ENCODE assay signal across 8 cellular contexts in the genomic region with DNA sequence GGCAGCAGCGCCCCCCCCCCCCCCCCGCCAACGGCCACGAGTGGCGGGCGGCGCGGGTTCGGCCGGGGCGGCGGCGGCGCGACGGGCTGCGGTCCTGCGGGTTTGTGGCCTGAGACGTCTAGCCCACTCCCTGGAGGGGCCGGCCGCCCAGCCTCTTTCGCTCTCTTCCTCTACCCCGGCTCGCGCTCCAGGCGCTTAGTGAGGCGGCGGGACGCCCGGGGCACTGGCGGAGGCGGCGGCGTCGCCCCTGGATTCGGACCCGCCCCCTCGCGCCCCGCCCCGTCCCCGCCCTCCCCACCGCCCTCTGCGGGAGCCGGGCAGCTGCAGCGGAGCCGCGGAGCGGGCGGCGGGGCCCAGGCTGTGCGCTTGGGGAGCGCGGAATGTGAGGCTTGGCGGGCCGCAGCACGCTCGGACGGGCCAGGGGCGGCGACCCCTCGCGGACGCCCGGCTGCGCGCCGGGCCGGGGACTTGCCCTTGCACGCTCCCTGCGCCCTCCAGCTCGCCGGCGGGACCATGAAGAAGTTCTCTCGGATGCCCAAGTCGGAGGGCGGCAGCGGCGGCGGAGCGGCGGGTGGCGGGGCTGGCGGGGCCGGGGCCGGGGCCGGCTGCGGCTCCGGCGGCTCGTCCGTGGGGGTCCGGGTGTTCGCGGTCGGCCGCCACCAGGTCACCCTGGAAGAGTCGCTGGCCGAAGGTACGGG. TPM values are rescaled to one million over a fixed set of nuclear protein-coding genes. Genes with fewer than 3 reads are reported as not detected.
DNase-seq lines count a peak whose midpoint lies in the region; ATAC-seq, FAIRE-seq and TF ChIP-seq lines count a peak whose summit lies in the region.

A gene (plus strand): TSS at position 320 of the 698 bp plus-strand sequence. CDS start 194 bp downstream, at position 514.

- in situ Hi-C loops in Caki2 (cut with HindIII; ENCODE audit: low pct_unique_long_range_greater_than_20kb, low sequenced_read_pairs) = no loop called here

- no peak for TF ChIP-seq CTCF in nephron (IDR thresholded peaks at IDR 0.05; ENCODE audit: unreplicated experiment in 3 of 3)

- intact Hi-C loops in activated T-helper 2 cell treated with anti-CD3 and anti-CD28 coated beads, Interferon-gamma antibody, Interleukin-2, Interleukin-4, amounts not matched to agents 10 μg/mL and 5 μg/mL and 100 μg/mL, durations not matched to agents 14 hours and 24 hours and 36 hours (cut with micrococcal nuclease) = loop anchor here (1.0 to 5.0 kb wide), 6 partner anchors 54 to 914 kb away; a partner anchor contains a TSS

- H3K4me3 Mint-ChIP-seq in activated T-helper 2 cell treated with anti-CD3 and anti-CD28 coated beads, Interferon-gamma antibody, Interleukin-2, Interleukin-4, amounts not matched to agents 10 μg/mL and 5 μg/mL and 100 μg/mL, durations not matched to agents 14 hours and 24 hours and 36 hours (ENCODE audit: low read depth) = peak within 1 kb of the TSS; percentile 93
- H3K4me3 Mint-ChIP-seq in nephron = peak within 1 kb of the TSS; percentile 97 to 98 (median 97)
- peak within 1 kb of the TSS; percentile 92 for H3K4me3 Mint-ChIP-seq in stimulated activated naive CD8-positive, alpha-beta T cell treated with anti-CD3 and anti-CD28 coated beads, Interleukin-15, Interleukin-2, amounts not matched to agents 100 ng/mL and 50 ng/mL, for 24 hours

- H3K27me3 Mint-ChIP-seq in activated T-helper 2 cell treated with anti-CD3 and anti-CD28 coated beads, Interferon-gamma antibody, Interleukin-2, Interleukin-4, amounts not matched to agents 10 μg/mL and 5 μg/mL and 100 μg/mL, durations not matched to agents 14 hours and 24 hours and 36 hours (ENCODE audit: low read depth) = no peaks in the 10 kb centered on the region
- H3K27me3 Mint-ChIP-seq in nephron (ENCODE audit: low read depth) = no peaks in the 10 kb centered on the region
- no peaks in the 10 kb centered on the region for H3K27me3 Mint-ChIP-seq in stimulated activated naive CD8-positive, alpha-beta T cell treated with anti-CD3 and anti-CD28 coated beads, Interleukin-15, Interleukin-2, amounts not matched to agents 100 ng/mL and 50 ng/mL, for 24 hours

- H3K36me3 Mint-ChIP-seq in activated T-helper 2 cell treated with anti-CD3 and anti-CD28 coated beads, Interferon-gamma antibody, Interleukin-2, Interleukin-4, amounts not matched to agents 10 μg/mL and 5 μg/mL and 100 μg/mL, durations not matched to agents 14 hours and 24 hours and 36 hours (ENCODE audit: low read depth) = no peaks in the 10 kb centered on the region
- H3K36me3 Mint-ChIP-seq in nephron (ENCODE audit: low read depth) = no peaks in the 10 kb centered on the region
- H3K36me3 Mint-ChIP-seq in stimulated activated naive CD8-positive, alpha-beta T cell treated with anti-CD3 and anti-CD28 coated beads, Interleukin-15, Interleukin-2, amounts not matched to agents 100 ng/mL and 50 ng/mL, for 24 hours (ENCODE audit: low read depth) = no peaks in the 10 kb centered on the region

- no peak for FAIRE-seq in RCC 7860 (lab: Jason Lieb, UNC)

- ATAC-seq in GM19395 (IDR thresholded peaks at IDR 0.05; ENCODE audit: unreplicated experiment) (peak; percentile 64), HG03521 (IDR thresholded peaks at IDR 0.05; ENCODE audit: unreplicated experiment) (peak; percentile 73)

- peak within 1 kb of the TSS; percentile 96 for H3K27ac Mint-ChIP-seq in activated T-helper 2 cell treated with anti-CD3 and anti-CD28 coated beads, Interferon-gamma antibody, Interleukin-2, Interleukin-4, amounts not matched to agents 10 μg/mL and 5 μg/mL and 100 μg/mL, durations not matched to agents 14 hours and 24 hours and 36 hours
- H3K27ac Mint-ChIP-seq in nephron = peak within 1 kb of the TSS; percentile 94 to 99 (median 99)
- peak within 1 kb of the TSS; percentile 98 for H3K27ac Mint-ChIP-seq in stimulated activated naive CD8-positive, alpha-beta T cell treated with anti-CD3 and anti-CD28 coated beads, Interleukin-15, Interleukin-2, amounts not matched to agents 100 ng/mL and 50 ng/mL, for 24 hours

- no peaks in the 10 kb centered on the region for H3K9me3 Mint-ChIP-seq in activated T-helper 2 cell treated with anti-CD3 and anti-CD28 coated beads, Interferon-gamma antibody, Interleukin-2, Interleukin-4, amounts not matched to agents 10 μg/mL and 5 μg/mL and 100 μg/mL, durations not matched to agents 14 hours and 24 hours and 36 hours
- no peaks in the 10 kb centered on the region for H3K9me3 Mint-ChIP-seq in nephron
- H3K9me3 Mint-ChIP-seq in stimulated activated naive CD8-positive, alpha-beta T cell treated with anti-CD3 and anti-CD28 coated beads, Interleukin-15, Interleukin-2, amounts not matched to agents 100 ng/mL and 50 ng/mL, for 24 hours = no peaks in the 10 kb centered on the region

- peaks cover 30% of the 10 kb centered on the region for H3K4me1 Mint-ChIP-seq in activated T-helper 2 cell treated with anti-CD3 and anti-CD28 coated beads, Interferon-gamma antibody, Interleukin-2, Interleukin-4, amounts not matched to agents 10 μg/mL and 5 μg/mL and 100 μg/mL, durations not matched to agents 14 hours and 24 hours and 36 hours (ENCODE audit: low read depth)
- H3K4me1 Mint-ChIP-seq in nephron = peaks cover 13% of the 10 kb centered on the region
- peaks cover 42% of the 10 kb centered on the region for H3K4me1 Mint-ChIP-seq in stimulated activated naive CD8-positive, alpha-beta T cell treated with anti-CD3 and anti-CD28 coated beads, Interleukin-15, Interleukin-2, amounts not matched to agents 100 ng/mL and 50 ng/mL, for 24 hours (ENCODE audit: low read depth)

- DNase-seq in Caki2 (ENCODE audit: low read depth) (no peak), RCC 7860 (ENCODE audit: low spot score) (peak; percentile 45), fibroblast of peridontal ligament (ENCODE audit: extremely low read depth) (peak; percentile 61)
- DNase-seq in activated T-helper 2 cell treated with anti-CD3 and anti-CD28 coated beads, Interferon-gamma antibody, Interleukin-2, Interleukin-4, amounts not matched to agents 10 μg/mL and 5 μg/mL and 100 μg/mL, durations not matched to agents 14 hours and 24 hours and 36 hours (ENCODE audit: low spot score) = no peak

RNA-seq across cellular contexts. Expression of the gene that starts here (rescaled TPM):
- total RNA-seq in Caki2 (2014; rRNA removed; shearing (Covaris generic); ENCODE audit: low replicate concordance) = 28.4 and 53.5 TPM in 2 replicates
- 12.6 and 14.6 TPM in 2 replicates for total RNA-seq in activated T-helper 2 cell treated with anti-CD3 and anti-CD28 coated beads, Interferon-gamma antibody, Interleukin-2, Interleukin-4, amounts not matched to agents 10 μg/mL and 5 μg/mL and 100 μg/mL, durations not matched to agents 14 hours and 24 hours and 36 hours

Comparison
In these comparisons a context has a peak if more than half of its experiments do, and no peak if none do; other contexts are left out.
1. DNase-seq: peak in RCC 7860 (single experiment) and fibroblast of peridontal ligament (single experiment); none in Caki2 (single experiment) and activated T-helper 2 cell treated with anti-CD3 and anti-CD28 coated beads, Interferon-gamma antibody, Interleukin-2, Interleukin-4, amounts not matched to agents 10 μg/mL and 5 μg/mL and 100 μg/mL, durations not matched to agents 14 hours and 24 hours and 36 hours (single experiment).
2. Peak in every context shown above with its lines, with median percentiles within 50 percentile points of each other: H3K27ac Mint-ChIP-seq and H3K4me3 Mint-ChIP-seq.